In the genomic region with DNA sequence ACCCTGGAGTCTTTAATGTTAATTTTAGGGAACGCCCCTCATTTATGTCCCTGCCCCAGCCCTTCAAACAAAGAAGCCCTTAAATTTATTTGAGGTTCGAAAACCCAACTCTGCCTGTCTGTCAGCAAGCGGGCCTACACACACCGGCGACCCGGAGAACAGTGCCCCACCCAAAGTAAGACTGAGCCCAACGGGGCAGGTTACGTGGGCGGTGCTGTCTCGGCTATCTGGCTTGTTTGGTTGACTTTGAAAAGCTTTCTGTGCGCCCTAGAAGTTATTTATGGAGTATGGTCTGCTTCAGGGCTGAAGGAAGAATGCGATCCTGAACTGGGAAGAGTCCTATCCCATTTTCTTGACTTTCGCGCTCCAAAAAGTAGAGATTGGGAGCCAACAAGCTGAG, we compare ENCODE assay signal across 1 cellular context.
TF ChIP-seq lines count a peak whose summit lies in the region.

No MANE protein-coding gene starts in this region.

TF ChIP-seq in SK-N-SH treated with all-trans-retinoic acid at 6 μM for 48 hours, 23 proteins besides CTCF, POLR2A, EP300 and RAD21 (continued from another document):
- TF ChIP-seq, protein P1, sequence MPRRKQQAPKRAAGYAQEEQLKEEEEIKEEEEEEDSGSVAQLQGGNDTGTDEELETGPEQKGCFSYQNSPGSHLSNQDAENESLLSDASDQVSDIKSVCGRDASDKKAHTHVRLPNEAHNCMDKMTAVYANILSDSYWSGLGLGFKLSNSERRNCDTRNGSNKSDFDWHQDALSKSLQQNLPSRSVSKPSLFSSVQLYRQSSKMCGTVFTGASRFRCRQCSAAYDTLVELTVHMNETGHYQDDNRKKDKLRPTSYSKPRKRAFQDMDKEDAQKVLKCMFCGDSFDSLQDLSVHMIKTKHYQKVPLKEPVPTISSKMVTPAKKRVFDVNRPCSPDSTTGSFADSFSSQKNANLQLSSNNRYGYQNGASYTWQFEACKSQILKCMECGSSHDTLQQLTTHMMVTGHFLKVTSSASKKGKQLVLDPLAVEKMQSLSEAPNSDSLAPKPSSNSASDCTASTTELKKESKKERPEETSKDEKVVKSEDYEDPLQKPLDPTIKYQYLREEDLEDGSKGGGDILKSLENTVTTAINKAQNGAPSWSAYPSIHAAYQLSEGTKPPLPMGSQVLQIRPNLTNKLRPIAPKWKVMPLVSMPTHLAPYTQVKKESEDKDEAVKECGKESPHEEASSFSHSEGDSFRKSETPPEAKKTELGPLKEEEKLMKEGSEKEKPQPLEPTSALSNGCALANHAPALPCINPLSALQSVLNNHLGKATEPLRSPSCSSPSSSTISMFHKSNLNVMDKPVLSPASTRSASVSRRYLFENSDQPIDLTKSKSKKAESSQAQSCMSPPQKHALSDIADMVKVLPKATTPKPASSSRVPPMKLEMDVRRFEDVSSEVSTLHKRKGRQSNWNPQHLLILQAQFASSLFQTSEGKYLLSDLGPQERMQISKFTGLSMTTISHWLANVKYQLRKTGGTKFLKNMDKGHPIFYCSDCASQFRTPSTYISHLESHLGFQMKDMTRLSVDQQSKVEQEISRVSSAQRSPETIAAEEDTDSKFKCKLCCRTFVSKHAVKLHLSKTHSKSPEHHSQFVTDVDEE (CRISPR knock-in tag; IDR thresholded peaks at IDR 0.05) = no peak
- TF ChIP-seq TCF4 (CRISPR knock-in tag; IDR thresholded peaks at IDR 0.05; ENCODE audit: borderline replicate concordance) (no peak), ZNF70 (CRISPR knock-in tag; IDR thresholded peaks at IDR 0.05) (no peak), OSR1 (CRISPR knock-in tag; IDR thresholded peaks at IDR 0.05) (no peak), ZC3H10 (CRISPR knock-in tag; IDR thresholded peaks at IDR 0.05) (no peak)
- TF ChIP-seq, protein P2, sequence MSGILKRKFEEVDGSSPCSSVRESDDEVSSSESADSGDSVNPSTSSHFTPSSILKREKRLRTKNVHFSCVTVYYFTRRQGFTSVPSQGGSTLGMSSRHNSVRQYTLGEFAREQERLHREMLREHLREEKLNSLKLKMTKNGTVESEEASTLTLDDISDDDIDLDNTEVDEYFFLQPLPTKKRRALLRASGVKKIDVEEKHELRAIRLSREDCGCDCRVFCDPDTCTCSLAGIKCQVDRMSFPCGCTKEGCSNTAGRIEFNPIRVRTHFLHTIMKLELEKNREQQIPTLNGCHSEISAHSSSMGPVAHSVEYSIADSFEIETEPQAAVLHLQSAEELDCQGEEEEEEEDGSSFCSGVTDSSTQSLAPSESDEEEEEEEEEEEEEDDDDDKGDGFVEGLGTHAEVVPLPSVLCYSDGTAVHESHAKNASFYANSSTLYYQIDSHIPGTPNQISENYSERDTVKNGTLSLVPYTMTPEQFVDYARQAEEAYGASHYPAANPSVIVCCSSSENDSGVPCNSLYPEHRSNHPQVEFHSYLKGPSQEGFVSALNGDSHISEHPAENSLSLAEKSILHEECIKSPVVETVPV (CRISPR knock-in tag; IDR thresholded peaks at IDR 0.05) = no peak
